ENCODE assay signal across 8 cellular contexts in the genomic region with DNA sequence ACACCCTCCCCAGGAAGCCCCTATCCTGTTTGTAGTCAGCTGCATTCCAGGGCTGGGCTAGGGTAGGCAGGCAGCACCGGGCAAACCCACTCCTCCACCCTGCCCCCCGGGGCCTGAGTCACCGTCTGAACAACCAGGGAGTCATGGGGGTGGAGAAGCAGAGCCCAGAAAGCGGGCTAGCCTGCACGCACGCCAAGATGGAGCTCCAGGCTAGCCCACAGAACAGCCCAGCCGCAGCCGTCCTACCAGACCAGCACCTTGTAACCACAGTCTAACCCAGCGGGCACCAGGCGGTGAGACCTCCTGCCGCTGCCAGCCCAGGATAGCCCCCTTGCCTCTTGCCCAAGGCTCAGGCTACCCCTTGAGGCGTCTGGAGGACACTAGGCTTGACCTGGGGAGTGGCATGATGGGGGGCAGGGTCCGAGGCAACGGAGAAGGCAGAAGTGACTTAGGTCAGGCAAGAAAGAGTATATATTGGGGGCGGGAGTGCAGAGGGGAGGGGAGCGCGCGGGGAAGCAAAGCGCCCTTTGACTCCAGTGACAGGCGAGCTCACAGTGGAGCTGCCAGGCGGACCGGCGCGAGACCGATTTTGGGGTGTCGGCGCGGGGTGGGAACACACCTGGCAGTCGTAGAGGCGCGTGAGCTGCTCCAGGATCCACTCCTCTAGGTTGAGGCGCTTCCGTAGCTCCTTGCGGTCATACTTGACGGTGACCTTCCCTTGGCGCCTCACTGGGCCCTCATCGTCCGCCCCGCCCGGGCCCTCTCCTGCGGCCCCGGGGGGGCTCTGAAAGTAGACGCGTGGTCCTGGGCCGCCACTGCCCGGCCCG. TPM values are rescaled to one million over a fixed set of nuclear protein-coding genes. Genes with fewer than 3 reads are reported as not detected.
A peak's percentile ranks its signal among the peaks of the same experiment; 100 is the strongest.
DNase-seq lines count a peak whose midpoint lies in the region; ATAC-seq and TF ChIP-seq lines count a peak whose summit lies in the region.

No MANE protein-coding gene starts in this region.

- peak overlapping the region; percentile 81 for H3K4me3 Mint-ChIP-seq in mesothelial cell of epicardium

- peak overlapping the region; percentile 78 for H3K27ac Mint-ChIP-seq in mesothelial cell of epicardium

- ATAC-seq in GM19467 (IDR thresholded peaks at IDR 0.05; ENCODE audit: unreplicated experiment) = no peak

- no peaks in the 10 kb centered on the region for H3K27me3 Mint-ChIP-seq in mesothelial cell of epicardium (ENCODE audit: low read depth)

- no peak for TF ChIP-seq CTCF in mesothelial cell of epicardium (IDR thresholded peaks at IDR 0.05; ENCODE audit: unreplicated experiment)

- H3K4me3 ChIP-seq in GM08714 (ENCODE audit: low read length) = peak overlapping the region; percentile 72

- H3K36me3 Mint-ChIP-seq in mesothelial cell of epicardium = no peaks in the 10 kb centered on the region

- peaks cover 24% of the 10 kb centered on the region for H3K4me1 Mint-ChIP-seq in mesothelial cell of epicardium

- H3K9me3 Mint-ChIP-seq in mesothelial cell of epicardium = no peaks in the 10 kb centered on the region

- DNase-seq in NCI-H2029 treated with DMSO at 0.1 percent for 48 hours (lab: John Stamatoyannopoulos, UW) (peak; percentile 51), mesothelial cell of epicardium (ENCODE audit: low spot score in 2 of 2, unreplicated experiment in 2 of 2) (peak in 1 of 2 experiments; percentile 49), middle frontal gyrus (ENCODE audit: extremely low spot score, low spot score) (no peak)
- DNase-seq in activated CD4-positive, alpha-beta T cell treated with anti-CD3 and anti-CD28 coated beads, Interleukin-2, amount 50 U/mL, for 24 hours (ENCODE audit: low read depth in 1 of 2, low spot score in 1 of 2) = peak; percentile 58 to 76
- DNase-seq in effector CD4-positive, alpha-beta T cell = peak; percentile 68
- peak; percentile 79 to 84 for DNase-seq in stimulated activated CD8-positive, alpha-beta memory T cell treated with anti-CD3 and anti-CD28 coated beads, Interleukin-7, amount 100 ng/mL, for 4 hours (ENCODE audit: low read depth in 2 of 2)

RNA-seq across cellular contexts. Expression of a gene that starts 0.7 kb away (rescaled TPM):
- total RNA-seq in mesothelial cell of epicardium = 119 to 131 TPM (median 124 TPM) in 3 replicates

RNA-seq across cellular contexts. Expression of a gene that starts 5.1 kb away (rescaled TPM):
- total RNA-seq in mesothelial cell of epicardium = 35.5 to 40.2 TPM (median 36.4 TPM) in 3 replicates

RNA-seq across cellular contexts. Expression of a gene that starts 5.3 kb away (rescaled TPM):
- total RNA-seq in mesothelial cell of epicardium = 34.9 to 35.7 TPM (median 35.7 TPM) in 3 replicates

RNA-seq across cellular contexts. Expression of a gene that starts 11.6 kb away (rescaled TPM):
- total RNA-seq in mesothelial cell of epicardium = 83.2 to 90.1 TPM (median 85.8 TPM) in 3 replicates

RNA-seq across cellular contexts. Expression of a gene that starts 15.7 kb away (rescaled TPM):
- total RNA-seq in mesothelial cell of epicardium = 43.6 to 49.4 TPM (median 45.0 TPM) in 3 replicates
